In the genomic region with DNA sequence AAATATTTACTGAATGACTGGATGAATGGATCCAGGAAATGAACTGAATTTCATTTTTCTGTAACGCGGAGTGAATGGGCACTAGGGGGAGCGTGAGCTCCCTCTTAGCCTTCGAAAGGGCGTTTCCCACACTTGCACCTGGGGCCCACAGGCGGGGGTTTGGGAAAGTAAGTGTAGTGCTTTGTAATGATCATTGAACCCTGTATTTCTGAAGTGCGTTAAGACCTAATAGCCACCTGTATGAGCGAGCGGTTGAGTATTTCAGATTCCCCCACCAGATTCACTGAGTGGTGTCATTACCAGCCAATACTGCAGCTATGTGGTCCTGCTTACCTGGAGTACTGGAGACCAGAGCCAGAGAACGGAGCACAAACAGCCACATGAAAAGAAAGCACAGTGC, we compare ENCODE assay signal across 8 cellular contexts. TPM values are rescaled to one million over a fixed set of nuclear protein-coding genes. Genes with fewer than 3 reads are reported as not detected.
A peak's percentile ranks its signal among the peaks of the same experiment; 100 is the strongest.
DNase-seq lines count a peak whose midpoint lies in the region; ATAC-seq and TF ChIP-seq lines count a peak whose summit lies in the region.

No MANE protein-coding gene starts in this region.

- TF ChIP-seq EP300 in stomach (IDR thresholded peaks at IDR 0.05) = no peak

- intact Hi-C loops in activated CD4-positive, alpha-beta T cell treated with anti-CD3 and anti-CD28 coated beads, Interleukin-2, amount 10 ng/mL, durations not matched to agents 24 days and 14 days (cut with micrococcal nuclease) = loop anchor here (1.0 kb wide), 1 partner anchor 31 kb away; no protein-coding TSS in a partner anchor
- intact Hi-C loops in stomach (cut with DNase I; ENCODE audit: low total_unique reads) = no loop called here

- whole genome bisulfite sequencing in stomach, 5 donors = 22 to 30% (median 27%) methylated on average over 9 to 10 of the region's 10 CpGs

- ATAC-seq in GM18867 (IDR thresholded peaks at IDR 0.05; ENCODE audit: unreplicated experiment) (peak; percentile 49), GM19397 (IDR thresholded peaks at IDR 0.05; ENCODE audit: unreplicated experiment) (no peak), GM21526 (IDR thresholded peaks at IDR 0.05; ENCODE audit: low FRiP score, unreplicated experiment) (no peak)

- H3K4me3 ChIP-seq in fibroblast of villous mesenchyme (ENCODE audit: low read depth, low read length) (no peak overlapping the region), stomach (no peak overlapping the region)

- peaks cover 0 to 46% (median 21%) of the 10 kb centered on the region in 4 donors for H3K4me1 ChIP-seq in stomach

- no peaks in the 10 kb centered on the region for H3K9me3 Mint-ChIP-seq in activated CD4-positive, alpha-beta T cell treated with anti-CD3 and anti-CD28 coated beads, Interleukin-2, amount 10 ng/mL, durations not matched to agents 24 days and 14 days

- no peaks in the 10 kb centered on the region for H3K9me3 ChIP-seq in stomach

- H3K36me3 Mint-ChIP-seq in activated CD4-positive, alpha-beta T cell treated with anti-CD3 and anti-CD28 coated beads, Interleukin-2, amount 10 ng/mL, durations not matched to agents 24 days and 14 days (ENCODE audit: low read depth) = peaks cover 81% of the 10 kb centered on the region

- H3K27me3 Mint-ChIP-seq in activated CD4-positive, alpha-beta T cell treated with anti-CD3 and anti-CD28 coated beads, Interleukin-2, amount 10 ng/mL, durations not matched to agents 24 days and 14 days = no peaks in the 10 kb centered on the region

- peaks cover 0 to 7% (median 0%) of the 10 kb centered on the region in 4 donors for H3K36me3 ChIP-seq in stomach

- peak overlapping the region; percentile 15 for H3K27ac Mint-ChIP-seq in activated CD4-positive, alpha-beta T cell treated with anti-CD3 and anti-CD28 coated beads, Interleukin-2, amount 10 ng/mL, durations not matched to agents 24 days and 14 days

- DNase-seq in AML-193 (lab: John Stamatoyannopoulos, UW) = peak; percentile 34 to 47
- peak; percentile 77 to 85 for DNase-seq in NCI-H187 (lab: John Stamatoyannopoulos, UW)
- DNase-seq in activated CD4-positive, alpha-beta T cell treated with anti-CD3 and anti-CD28 coated beads, Interleukin-2, amount 10 ng/mL, durations not matched to agents 24 days and 14 days = peak; percentile 83
- no peak for DNase-seq in fibroblast of villous mesenchyme (ENCODE audit: low read depth)
- peak; percentile 52 for DNase-seq in stomach

- no peak for TF ChIP-seq POLR2A in stomach (IDR thresholded peaks at IDR 0.05)

- TF ChIP-seq CTCF in fibroblast of villous mesenchyme (IDR thresholded peaks at IDR 0.05; ENCODE audit: insufficient read depth, low read depth, low read length) (peak; percentile 70), stomach (IDR thresholded peaks at IDR 0.05) (peak in 5 of 7 experiments; percentile 25 to 67 (median 51))

- H3K27ac ChIP-seq in stomach = no peak overlapping the region

- H3K27me3 ChIP-seq in stomach = no peaks in the 10 kb centered on the region

- no peak overlapping the region for H3K4me3 Mint-ChIP-seq in activated CD4-positive, alpha-beta T cell treated with anti-CD3 and anti-CD28 coated beads, Interleukin-2, amount 10 ng/mL, durations not matched to agents 24 days and 14 days

- peaks cover 35% of the 10 kb centered on the region for H3K4me1 Mint-ChIP-seq in activated CD4-positive, alpha-beta T cell treated with anti-CD3 and anti-CD28 coated beads, Interleukin-2, amount 10 ng/mL, durations not matched to agents 24 days and 14 days

RNA-seq across cellular contexts. Expression of gene SYTL3, which starts 10.5 kb away (rescaled TPM):
- total RNA-seq in activated CD4-positive, alpha-beta T cell treated with anti-CD3 and anti-CD28 coated beads, Interleukin-2, amount 10 ng/mL, durations not matched to agents 24 days and 14 days = 102 and 106 TPM in 2 replicates
- total RNA-seq in fibroblast of villous mesenchyme = 1.3 and 1.7 TPM in 2 replicates
- 10 to 100 TPM in 1 of 5 donors, 1 to 10 TPM in 4; 3.1 to 14.6 (median 8.1) TPM for total RNA-seq in stomach
- polyA plus RNA-seq in stomach = 1 to 10 TPM; 3.4 to 5.2 (median 3.9) TPM

RNA-seq across cellular contexts. Expression of gene DYNLT1, which starts 15.8 kb away (rescaled TPM):
- total RNA-seq in activated CD4-positive, alpha-beta T cell treated with anti-CD3 and anti-CD28 coated beads, Interleukin-2, amount 10 ng/mL, durations not matched to agents 24 days and 14 days = 103 and 110 TPM in 2 replicates
- total RNA-seq in fibroblast of villous mesenchyme = 99.9 and 114 TPM in 2 replicates
- total RNA-seq in stomach = 100 to 1,000 TPM in 3 of 5 donors, 10 to 100 TPM in 1, 1 to 10 TPM in 1; 5.8 to 294 (median 102) TPM
- polyA plus RNA-seq in stomach = 100 to 1,000 TPM; 183 to 208 (median 196) TPM
